Comparison of ENCODE assay signal across 15 cellular contexts in the genomic region with DNA sequence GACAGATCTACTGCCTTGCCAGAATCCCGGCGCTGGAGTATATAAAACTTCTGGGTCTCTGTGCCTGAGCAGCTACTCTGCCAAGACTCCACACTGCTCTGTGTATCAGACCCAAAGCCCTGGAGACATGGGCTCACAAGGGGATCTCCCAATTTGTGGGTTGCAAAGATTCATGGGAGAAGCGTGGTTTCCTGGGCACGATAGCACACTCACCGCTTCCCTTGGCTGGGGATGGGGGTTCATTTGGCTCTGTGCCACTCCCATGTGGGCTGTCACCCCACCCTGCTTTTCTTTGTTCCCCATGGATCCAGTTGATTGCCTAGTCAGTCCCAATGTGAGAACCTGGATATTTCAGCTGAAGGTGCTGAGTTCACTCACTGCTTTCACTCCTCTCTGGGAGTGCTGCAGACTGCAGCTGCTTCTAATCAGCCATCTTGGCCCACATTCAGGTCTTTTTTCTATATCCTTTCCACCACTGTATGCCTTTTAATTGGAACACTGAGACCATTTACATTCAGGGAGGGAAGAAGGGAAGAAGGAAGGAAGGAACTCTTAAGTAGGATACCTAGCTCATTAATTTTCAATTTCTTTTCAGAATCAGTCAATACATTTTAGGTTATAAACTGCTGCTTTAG. TPM values are rescaled to one million over a fixed set of nuclear protein-coding genes. Genes with fewer than 3 reads are reported as not detected.
DNase-seq lines count a peak whose midpoint lies in the region; ATAC-seq and TF ChIP-seq lines count a peak whose summit lies in the region.
"Had no signal": no experiment of that assay in that cellular context is flagged by ENCODE, and none has a peak within 500 bp of the region (broad histone marks: within the 10 kb centered on the region; RNA-seq: fewer than 3 reads in every experiment).

No MANE protein-coding gene starts in this region.

- H3K4me3 Mint-ChIP-seq in T-cell (peak overlapping the region in 2 of 3 donors; percentile 37 to 54), H9 (no peak overlapping the region), mesothelial cell of epicardium (no peak overlapping the region)

- intact Hi-C loops in left ventricle myocardium superior (cut with micrococcal nuclease), result no loop called here
- intact Hi-C loops in left ventricle myocardium inferior (cut with micrococcal nuclease), result no loop called here
- intact Hi-C loops in adrenal gland (cut with DNase I), result no loop called here

- no peak overlapping the region for H3K4ac ChIP-seq in H9 (ENCODE audit: low read depth, low read length)

- TF ChIP-seq POLR2A in adrenal gland (IDR thresholded peaks at IDR 0.05), result no peak

- CTCF ChIA-PET in T-cell (lab: Charles Lee), result interaction anchor here (0.9 to 1.3 kb wide), 3 partner anchors 16 to 132 kb away, joined by 3 to 4 read pairs (median 3); no protein-coding TSS in a partner anchor

- no peak overlapping the region for H2BK15ac ChIP-seq in H9 (ENCODE audit: low read depth, low read length)

- H4K91ac ChIP-seq in H9 (ENCODE audit: insufficient read length, low read depth, low read length), result no peak overlapping the region

- peak; percentile 23 for ATAC-seq in left ventricle myocardium superior
- ATAC-seq in T-cell (replicated peaks in 1 of 4), result peak; percentile 57 to 76 (median 69)
- ATAC-seq: left lobe of liver had no signal

- no peaks in the 10 kb centered on the region for H3K79me2 ChIP-seq in H9 (ENCODE audit: insufficient read depth, low read length)

- no peak overlapping the region for H2BK5ac ChIP-seq in H9 (ENCODE audit: insufficient read length, low read length)

- H2BK20ac ChIP-seq in H9 (ENCODE audit: low read depth, low read length, poor library complexity, severe bottlenecking), result no peak overlapping the region

- H4K5ac ChIP-seq in H9 (ENCODE audit: insufficient read length, low read depth, low read length), result no peak overlapping the region

- DNase-seq in left ventricle myocardium superior (no peak), left ventricle myocardium inferior (no peak), T-cell (peak in 19 of 34 experiments; percentile 3 to 41 (median 8)), fibroblast of gingiva (ENCODE audit: low read depth) (peak; percentile 54), H9 (no peak), mesothelial cell of epicardium (ENCODE audit: low spot score in 2 of 2, unreplicated experiment in 2 of 2) (no peak), adrenal gland (no peak)
- DNase-seq: activated CD4-positive, CD25-positive, alpha-beta regulatory T cell treated with anti-CD3 and anti-CD28 coated beads, Interleukin-2, amount 50 U/mL, for 72 hours; NCI-H1105 treated with DMSO at 0.1 percent for 48 hours; NCI-H774; posterior cingulate gyrus; stimulated activated CD4-positive, alpha-beta T cell treated with anti-CD3 and anti-CD28 coated beads, Interleukin-4, amount 100 ng/mL, for 24 hours had no signal

- H4K20me1 ChIP-seq in H9 (ENCODE audit: control insufficient read depth, insufficient read depth, insufficient read length), result no peaks in the 10 kb centered on the region

- H3K18ac ChIP-seq in H9 (ENCODE audit: insufficient read length, low read depth, low read length), result no peak overlapping the region

- H3K4me2 ChIP-seq in H9 (ENCODE audit: insufficient read depth, insufficient read length, low read length), result no peak overlapping the region

- H3K36me3 Mint-ChIP-seq in T-cell (no peaks in the 10 kb centered on the region), H9 (ENCODE audit: insufficient read depth in 1 of 3, low read depth in 3 of 3) (no peaks in the 10 kb centered on the region), mesothelial cell of epicardium (no peaks in the 10 kb centered on the region)

- H3K27ac Mint-ChIP-seq in T-cell, result peak overlapping the region; percentile 23 to 27
- H3K27ac Mint-ChIP-seq in H9, result 0 out of 7 replicates have a peak overlapping the region, but pooled peaks of 1 of the 3 experiments have one; percentile 16
- no peak overlapping the region for H3K27ac Mint-ChIP-seq in mesothelial cell of epicardium

- no peak overlapping the region for H2AK5ac ChIP-seq in H9 (ENCODE audit: insufficient read length, low read length)

- H3K4me1 ChIP-seq in left ventricle myocardium inferior (peaks cover 5% of the 10 kb centered on the region), subcutaneous abdominal adipose tissue (ENCODE audit: control insufficient read depth in 5 of 5, insufficient read depth in 5 of 5, low read length in 5 of 5) (peaks cover 2 to 11% (median 9%) of the 10 kb centered on the region in 5 donors), H9 (ENCODE audit: insufficient read depth, low read length) (no peaks in the 10 kb centered on the region), adrenal gland (replicated peaks in 1 of 2) (no peaks in the 10 kb centered on the region)

- no peaks in the 10 kb centered on the region for H3K27me3 ChIP-seq in left ventricle myocardium inferior (ENCODE audit: low read depth)
- H3K27me3 ChIP-seq in subcutaneous abdominal adipose tissue (ENCODE audit: control insufficient read depth in 5 of 5, insufficient read depth in 4 of 5, low read length in 5 of 5), result no peaks in the 10 kb centered on the region
- no peaks in the 10 kb centered on the region for H3K27me3 ChIP-seq in H9 (ENCODE audit: insufficient read depth, low read length)
- no peaks in the 10 kb centered on the region for H3K27me3 ChIP-seq in adrenal gland
- H3K27me3 ChIP-seq: SJCRH30 had no signal

- no peaks in the 10 kb centered on the region for H3K9me3 ChIP-seq in left ventricle myocardium inferior (replicated peaks)
- no peaks in the 10 kb centered on the region for H3K9me3 ChIP-seq in subcutaneous abdominal adipose tissue (ENCODE audit: control insufficient read depth in 5 of 5, low read length in 5 of 5)
- H3K9me3 ChIP-seq in H9 (ENCODE audit: control insufficient read depth, low read depth, low read length), result no peaks in the 10 kb centered on the region
- H3K9me3 ChIP-seq in adrenal gland (replicated peaks in 1 of 3), result no peaks in the 10 kb centered on the region

- H3K27ac ChIP-seq in left ventricle myocardium inferior (replicated peaks) (no peak overlapping the region), subcutaneous abdominal adipose tissue (ENCODE audit: low read depth, low read length) (no peak overlapping the region), H9 (ENCODE audit: insufficient read length, low read depth, low read length) (no peak overlapping the region), adrenal gland (no peak overlapping the region)
- H3K27ac ChIP-seq: SJCRH30 had no signal

- H3K36me3 ChIP-seq in left ventricle myocardium inferior (no peaks in the 10 kb centered on the region), subcutaneous abdominal adipose tissue (ENCODE audit: control insufficient read depth in 5 of 5, insufficient read depth in 5 of 5, low read length in 5 of 5) (no peaks in the 10 kb centered on the region), adrenal gland (replicated peaks in 1 of 2) (no peaks in the 10 kb centered on the region)
- H3K36me3 ChIP-seq: SJCRH30 had no signal

- H3K4me1 Mint-ChIP-seq in T-cell (peaks cover 22 to 44% (median 37%) of the 10 kb centered on the region in 3 donors), H9 (no peaks in the 10 kb centered on the region), mesothelial cell of epicardium (peaks cover 2% of the 10 kb centered on the region)

- no CpG with 5 or more reads among the region's 5 CpGs for WGBS in H9 (ENCODE audit: extremely low coverage, insufficient read length, low lambda C conversion rate)
- 56 to 80% (median 72%) methylated on average over 3 to 5 of the region's 5 CpGs for WGBS in adrenal gland, 4 donors

- H3K23me2 ChIP-seq in H9 (ENCODE audit: insufficient read length, low read depth, low read length, poor library complexity, severe bottlenecking), result no peaks in the 10 kb centered on the region

- peaks cover 5 to 26% of the 10 kb centered on the region in 2 donors for H3K27me3 Mint-ChIP-seq in T-cell
- no peaks in the 10 kb centered on the region for H3K27me3 Mint-ChIP-seq in H9 (ENCODE audit: low read depth)
- peaks cover 14% of the 10 kb centered on the region for H3K27me3 Mint-ChIP-seq in mesothelial cell of epicardium (ENCODE audit: low read depth)

- no peak for TF ChIP-seq CTCF in left ventricle myocardium inferior (IDR thresholded peaks at IDR 0.05; ENCODE audit: borderline replicate concordance)
- TF ChIP-seq CTCF in H9 (conservative IDR thresholded peaks at IDR 0.05), result no peak
- TF ChIP-seq CTCF in mesothelial cell of epicardium (IDR thresholded peaks at IDR 0.05; ENCODE audit: unreplicated experiment), result no peak
- no peak for TF ChIP-seq CTCF in adrenal gland (IDR thresholded peaks at IDR 0.05)

- no peak overlapping the region for H2AFZ ChIP-seq in H9 (ENCODE audit: low read length)

- H3T11ph ChIP-seq in H9 (ENCODE audit: low read length), result no peak overlapping the region

- peaks cover 0 to 3% (median 0%) of the 10 kb centered on the region in 3 donors for H3K9me3 Mint-ChIP-seq in T-cell
- no peaks in the 10 kb centered on the region for H3K9me3 Mint-ChIP-seq in H9
- H3K9me3 Mint-ChIP-seq in mesothelial cell of epicardium, result no peaks in the 10 kb centered on the region

- no peak overlapping the region for H3K4me3 ChIP-seq in left ventricle myocardium inferior
- peak overlapping the region; percentile 39 to 61 (median 52) for H3K4me3 ChIP-seq in subcutaneous abdominal adipose tissue (ENCODE audit: low read depth in 1 of 5, low read length in 5 of 5)
- H3K4me3 ChIP-seq in adrenal gland, result no peak overlapping the region
- H3K4me3 ChIP-seq: SJCRH30 had no signal

- no peak overlapping the region for H3K23ac ChIP-seq in H9 (ENCODE audit: insufficient read length, low read depth, low read length)

- POLR2A ChIA-PET in T-cell (lab: Charles Lee), result interaction anchor here in 1 of 2 donors (0.6 kb wide), 1 partner anchor 11 kb away, joined by 3 read pairs; no protein-coding TSS in a partner anchor

- no peak overlapping the region for H2BK120ac ChIP-seq in H9 (ENCODE audit: low read depth, low read length, poor library complexity, severe bottlenecking)

- no peak overlapping the region for H4K8ac ChIP-seq in H9 (replicated peaks; ENCODE audit: insufficient read length, low read depth, low read length)

- no peak overlapping the region for H2BK12ac ChIP-seq in H9 (ENCODE audit: insufficient read length, low read depth, low read length)

- no peak overlapping the region for H3K56ac ChIP-seq in H9 (ENCODE audit: insufficient read length, low read depth, low read length)

- no peaks in the 10 kb centered on the region for H3K79me1 ChIP-seq in H9 (ENCODE audit: insufficient read depth, low read depth, low read length, poor library complexity, severe bottlenecking)

- H3K9ac ChIP-seq in subcutaneous abdominal adipose tissue (ENCODE audit: low read length in 5 of 5) (peak overlapping the region in 2 of 5 donors; percentile 4 to 14), H9 (ENCODE audit: extremely low read depth, insufficient read length, low read length) (no peak overlapping the region)

- no peak overlapping the region; the same call in 1 of the 2 replicates for H3K14ac ChIP-seq in H9 (ENCODE audit: insufficient read depth, low read length)

RNA-seq across cellular contexts. Expression of a gene that starts 39.9 kb away (rescaled TPM):
- total RNA-seq in left ventricle myocardium superior (23.2 TPM), left ventricle myocardium inferior (36.8 TPM), T-cell (10 to 100 TPM; 36.4 to 50.4 (median 47.4) TPM), H9 (2021) (39.9 and 40.0 TPM in 2 replicates), mesothelial cell of epicardium (71.1 to 79.0 TPM (median 72.3 TPM) in 3 replicates), adrenal gland (100 to 1,000 TPM in 1 of 8 donors, 10 to 100 TPM in 7; 31.1 to 204 (median 58.1) TPM)
- polyA plus RNA-seq in adrenal gland, result 10 to 100 TPM; 24.9 to 60.0 (median 37.0) TPM

Comparison
In these comparisons a context has a peak if more than half of its experiments do, and no peak if none do; other contexts are left out.
1. DNase-seq: peak in T-cell (19 of 34) and fibroblast of gingiva (single experiment); none in left ventricle myocardium superior (single experiment), left ventricle myocardium inferior (single experiment), H9 (single experiment), mesothelial cell of epicardium (0 of 2) and adrenal gland (0 of 7).
2. H3K4me3 ChIP-seq: peak in subcutaneous abdominal adipose tissue (5 of 5); none in left ventricle myocardium inferior (single experiment) and adrenal gland (0 of 4).
3. H3K4me3 Mint-ChIP-seq: peak in T-cell (2 of 3); none in H9 (0 of 2) and mesothelial cell of epicardium (single experiment).